Comparison of ENCODE assay signal across 9 cellular contexts in the genomic region with DNA sequence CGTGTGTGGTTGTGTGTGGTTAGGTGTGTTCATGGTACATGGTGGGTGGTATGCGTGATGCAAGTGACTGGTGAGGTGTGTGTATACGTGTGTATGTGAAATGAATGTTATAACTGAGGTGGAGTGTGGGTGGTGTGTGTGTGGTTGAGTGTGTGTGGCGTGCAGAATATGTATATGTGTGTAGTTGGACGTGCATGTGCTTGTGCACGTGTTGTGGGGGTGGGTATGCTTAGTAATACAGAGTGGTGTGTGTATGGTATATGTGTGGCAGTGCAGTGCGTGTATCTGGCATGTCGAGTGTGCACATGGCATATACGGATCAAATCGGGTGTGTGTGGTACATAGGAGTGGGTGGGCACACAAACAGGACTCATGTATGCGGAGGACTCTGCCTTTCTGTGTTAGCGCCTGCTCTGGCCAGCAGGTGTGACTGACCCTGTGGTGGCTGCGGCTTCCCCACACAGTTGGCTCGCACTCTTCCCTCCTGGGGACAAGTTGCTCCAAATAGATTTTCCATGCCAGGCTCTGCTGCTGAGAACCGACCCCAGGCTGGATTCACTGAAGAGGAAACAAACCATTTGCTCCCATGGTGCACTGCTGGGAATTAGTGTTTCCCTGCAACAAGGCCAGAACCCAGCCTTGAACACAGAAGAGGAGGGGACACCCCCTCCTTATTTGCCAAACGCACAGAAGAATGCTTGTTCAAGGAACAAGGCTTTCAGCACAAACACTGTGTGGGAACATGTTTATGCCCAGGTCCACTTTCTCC.
DNase-seq lines count a peak whose midpoint lies in the region; ATAC-seq, FAIRE-seq and TF ChIP-seq lines count a peak whose summit lies in the region.
"Had no signal": no experiment of that assay in that cellular context is flagged by ENCODE, and none has a peak within 500 bp of the region (broad histone marks: within the 10 kb centered on the region; RNA-seq: fewer than 3 reads in every experiment).

No MANE protein-coding gene starts in this region.

- DNase-seq in HTR-8/SVneo (ENCODE audit: insufficient read length, low spot score), result no peak
- peak; percentile 13 for DNase-seq in astrocyte of the cerebellum (ENCODE audit: low read depth)
- peak; percentile 49 for DNase-seq in iPS-NIHi11 (ENCODE audit: low spot score)
- no peak for DNase-seq in stimulated activated CD8-positive, alpha-beta memory T cell treated with anti-CD3 and anti-CD28 coated beads, Interleukin-4, amount 100 ng/mL, for 48 hours
- DNase-seq: SW 1271 had no signal

- no peaks in the 10 kb centered on the region for H3K9me3 ChIP-seq in stomach smooth muscle (ENCODE audit: control insufficient read depth in 2 of 2, low read length in 2 of 2)

- FAIRE-seq in HTR-8/SVneo (lab: Jason Lieb, UNC), result peak; percentile 94

- H3K4me1 ChIP-seq in stomach smooth muscle (ENCODE audit: control insufficient read depth, insufficient read depth, low read length), result no peaks in the 10 kb centered on the region

- H3K4me3 ChIP-seq in astrocyte of the cerebellum (ENCODE audit: low read depth, low read length) (no peak overlapping the region), stomach smooth muscle (ENCODE audit: low read length in 2 of 2) (peak overlapping the region; percentile 85 to 88)

- ATAC-seq in GM21447 (IDR thresholded peaks at IDR 0.05; ENCODE audit: unreplicated experiment), result no peak
- ATAC-seq in HG03469 (IDR thresholded peaks at IDR 0.05; ENCODE audit: unreplicated experiment), result no peak

- H3K27me3 ChIP-seq in stomach smooth muscle (ENCODE audit: control insufficient read depth in 1 of 2, insufficient read depth in 2 of 2, low read length in 2 of 2), result no peaks in the 10 kb centered on the region

- peak overlapping the region in 1 of 2 donors; percentile 83 for H3K9ac ChIP-seq in stomach smooth muscle (ENCODE audit: low read length in 2 of 2)

- H3K36me3 ChIP-seq in stomach smooth muscle (ENCODE audit: control insufficient read depth in 2 of 2, insufficient read depth in 2 of 2, low read length in 2 of 2), result no peaks in the 10 kb centered on the region

- no peak for TF ChIP-seq CTCF in astrocyte of the cerebellum (IDR thresholded peaks at IDR 0.05; ENCODE audit: low read depth, low read length, missing control alignments)

- H3K27ac ChIP-seq in stomach smooth muscle (ENCODE audit: low read length), result no peak overlapping the region
- H3K27ac ChIP-seq: epithelial cell of prostate had no signal

- in situ Hi-C loops in astrocyte of the cerebellum (cut with HindIII; ENCODE audit: low sequenced_read_pairs), result no loop called here

Comparison
In these comparisons a context has a peak if more than half of its experiments do, and no peak if none do; other contexts are left out.
1. DNase-seq: peak in astrocyte of the cerebellum (single experiment) and iPS-NIHi11 (single experiment); none in HTR-8/SVneo (single experiment) and stimulated activated CD8-positive, alpha-beta memory T cell treated with anti-CD3 and anti-CD28 coated beads, Interleukin-4, amount 100 ng/mL, for 48 hours (single experiment).